8 cellular contexts compared by ENCODE assay signal in genomic region chr6:112029045-112029822, GRCh38. TPM values are rescaled to one million over a fixed set of nuclear protein-coding genes. Genes with fewer than 3 reads are reported as not detected.
A peak's percentile ranks its signal among the peaks of the same experiment; 100 is the strongest.
DNase-seq lines count a peak whose midpoint lies in the region; ATAC-seq, FAIRE-seq and TF ChIP-seq lines count a peak whose summit lies in the region.

No MANE protein-coding gene starts in this region.

- no peak overlapping the region for H3K27ac Mint-ChIP-seq in astrocyte (ENCODE audit: unreplicated experiment)

- no peak overlapping the region for H3K9ac ChIP-seq in astrocyte (ENCODE audit: low read length)

- peak overlapping the region; percentile 23 for H2AFZ ChIP-seq in astrocyte (ENCODE audit: low read depth, low read length)

- H3K9me3 ChIP-seq in astrocyte (ENCODE audit: insufficient read depth, low read depth, low read length): no peaks in the 10 kb centered on the region

- H3K27ac ChIP-seq in astrocyte (ENCODE audit: low read depth, low read length): no peak overlapping the region

- no peak overlapping the region for H3K4me3 ChIP-seq in astrocyte (ENCODE audit: insufficient read depth, low read depth, low read length)

- H3K4me1 ChIP-seq in astrocyte (ENCODE audit: insufficient read depth, low read length): no peaks in the 10 kb centered on the region

- no peak for FAIRE-seq in astrocyte (lab: Jason Lieb, UNC)

- H3K4me2 ChIP-seq in astrocyte (ENCODE audit: low read length): no peak overlapping the region

- ATAC-seq in GM19452 (IDR thresholded peaks at IDR 0.05; ENCODE audit: unreplicated experiment): peak; percentile 54
- no peak for ATAC-seq in GM19467 (IDR thresholded peaks at IDR 0.05; ENCODE audit: unreplicated experiment)

- peaks cover 12% of the 10 kb centered on the region for H3K27me3 Mint-ChIP-seq in astrocyte (ENCODE audit: low read depth, unreplicated experiment)

- peak; percentile 75 to 80 for DNase-seq in AML-193 (lab: John Stamatoyannopoulos, UW)
- DNase-seq in NCI-H1105 (lab: John Stamatoyannopoulos, UW): peak; percentile 57
- peak; percentile 60 for DNase-seq in T-helper 9 cell
- no peak for DNase-seq in astrocyte (ENCODE audit: low read depth)
- DNase-seq in inferior parietal cortex (ENCODE audit: extremely low spot score): peak; percentile 64
- DNase-seq in stimulated activated CD4-positive, alpha-beta T cell treated with anti-CD3 and anti-CD28 coated beads, Interleukin-2, amount 100 ng/mL, for 24 hours: peak; percentile 77 to 87

- H3K79me2 ChIP-seq in astrocyte (ENCODE audit: insufficient read depth, low read length): no peaks in the 10 kb centered on the region

- H3K36me3 Mint-ChIP-seq in astrocyte (ENCODE audit: low read depth, unreplicated experiment): peaks cover 2% of the 10 kb centered on the region

- no peaks in the 10 kb centered on the region for H4K20me1 ChIP-seq in astrocyte (ENCODE audit: insufficient read depth, low read length)

- H3K4me1 Mint-ChIP-seq in astrocyte (ENCODE audit: low read depth, unreplicated experiment): peaks cover 3% of the 10 kb centered on the region

- H3K9me3 Mint-ChIP-seq in astrocyte (ENCODE audit: unreplicated experiment): no peaks in the 10 kb centered on the region

- TF ChIP-seq CTCF in astrocyte (IDR thresholded peaks at IDR 0.05; ENCODE audit: insufficient read depth, low read depth, low read length): peak; percentile 86

- H3K4me3 Mint-ChIP-seq in astrocyte (ENCODE audit: unreplicated experiment): no peak overlapping the region

- no peaks in the 10 kb centered on the region for H3K36me3 ChIP-seq in astrocyte (ENCODE audit: insufficient read depth, low read length)

- no peaks in the 10 kb centered on the region for H3K27me3 ChIP-seq in astrocyte (ENCODE audit: insufficient read depth, low read length)

RNA-seq across cellular contexts. Expression of gene CCN6, which starts 24.7 kb away (rescaled TPM):
- total RNA-seq in astrocyte: not detected in 2 replicates

RNA-seq across cellular contexts. Expression of gene TUBE1, which starts 58.0 kb away (rescaled TPM):
- 17.7 and 19.9 TPM in 2 replicates for total RNA-seq in astrocyte

RNA-seq across cellular contexts. Expression of gene FAM229B, which starts 58.2 kb away (rescaled TPM):
- total RNA-seq in astrocyte: 31.8 and 34.8 TPM in 2 replicates
